In the genomic region with DNA sequence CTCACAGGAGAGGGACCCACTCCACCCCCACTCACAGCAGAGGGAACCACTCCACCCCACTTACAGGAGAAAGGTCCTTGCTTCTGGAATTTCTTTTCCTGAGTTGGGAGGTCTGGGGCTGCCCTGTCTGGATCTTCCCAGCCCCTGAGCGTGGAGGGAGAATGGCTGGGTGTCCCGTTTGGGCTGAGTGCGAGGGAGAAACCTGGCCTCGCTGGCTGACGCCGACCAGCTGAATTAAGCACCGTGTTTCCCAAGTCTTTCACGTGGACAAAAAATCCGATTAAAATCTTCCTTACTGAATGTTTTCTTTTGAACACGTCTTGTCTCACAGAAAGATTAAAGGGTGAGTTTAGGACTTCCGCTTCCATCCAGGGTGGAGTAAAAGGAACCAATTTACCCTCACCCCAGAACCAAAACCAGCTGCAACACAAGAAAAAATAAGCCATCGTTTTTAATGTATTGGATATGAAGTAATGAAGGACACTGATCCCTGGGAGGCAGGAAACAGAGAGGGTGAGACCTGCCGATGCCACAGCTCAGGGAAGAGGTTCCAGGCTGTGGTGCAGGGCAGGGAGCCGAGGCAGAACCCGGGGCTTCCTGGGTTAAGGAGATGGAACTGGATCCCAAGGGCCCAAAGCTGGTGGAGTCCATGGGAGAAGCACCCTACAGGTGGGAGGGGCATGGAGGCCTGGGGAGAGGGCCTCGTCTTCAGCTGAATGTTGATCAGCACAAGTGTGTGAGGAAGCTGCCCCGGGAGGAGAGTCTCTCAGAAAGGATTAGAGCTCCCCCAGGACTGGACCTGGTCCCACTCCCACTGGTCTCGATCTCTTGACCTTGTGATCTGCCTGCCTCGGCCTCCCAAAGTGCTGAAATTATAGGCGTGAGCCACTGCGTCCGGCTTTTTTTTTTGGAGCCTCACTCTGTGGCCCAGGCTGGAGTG, we compare ENCODE assay signal across 1 cellular context.
TF ChIP-seq lines count a peak whose summit lies in the region.

No MANE protein-coding gene starts in this region.

TF ChIP-seq in IMR-90, 13 proteins besides CTCF, POLR2A, EP300 and RAD21 (continued from another document):
- TF ChIP-seq, protein P1, sequence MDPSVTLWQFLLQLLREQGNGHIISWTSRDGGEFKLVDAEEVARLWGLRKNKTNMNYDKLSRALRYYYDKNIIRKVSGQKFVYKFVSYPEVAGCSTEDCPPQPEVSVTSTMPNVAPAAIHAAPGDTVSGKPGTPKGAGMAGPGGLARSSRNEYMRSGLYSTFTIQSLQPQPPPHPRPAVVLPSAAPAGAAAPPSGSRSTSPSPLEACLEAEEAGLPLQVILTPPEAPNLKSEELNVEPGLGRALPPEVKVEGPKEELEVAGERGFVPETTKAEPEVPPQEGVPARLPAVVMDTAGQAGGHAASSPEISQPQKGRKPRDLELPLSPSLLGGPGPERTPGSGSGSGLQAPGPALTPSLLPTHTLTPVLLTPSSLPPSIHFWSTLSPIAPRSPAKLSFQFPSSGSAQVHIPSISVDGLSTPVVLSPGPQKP (IDR thresholded peaks at IDR 0.05; ENCODE audit: borderline replicate concordance, low read depth, low read length): no peak
- TF ChIP-seq, protein P2, sequence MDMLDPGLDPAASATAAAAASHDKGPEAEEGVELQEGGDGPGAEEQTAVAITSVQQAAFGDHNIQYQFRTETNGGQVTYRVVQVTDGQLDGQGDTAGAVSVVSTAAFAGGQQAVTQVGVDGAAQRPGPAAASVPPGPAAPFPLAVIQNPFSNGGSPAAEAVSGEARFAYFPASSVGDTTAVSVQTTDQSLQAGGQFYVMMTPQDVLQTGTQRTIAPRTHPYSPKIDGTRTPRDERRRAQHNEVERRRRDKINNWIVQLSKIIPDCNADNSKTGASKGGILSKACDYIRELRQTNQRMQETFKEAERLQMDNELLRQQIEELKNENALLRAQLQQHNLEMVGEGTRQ (IDR thresholded peaks at IDR 0.05; ENCODE audit: low read depth, low read length): no peak
